Comparison of ENCODE assay signal across 1 cellular context in genomic region chr9:105503873-105504272, GRCh38.
TF ChIP-seq lines count a peak whose summit lies in the region.

No MANE protein-coding gene starts in this region.

TF ChIP-seq in HepG2, 621 proteins besides CTCF, POLR2A, EP300 and RAD21:
- peak; percentile 90 for TF ChIP-seq MAFK (conservative IDR thresholded peaks at IDR 0.05 in 1 of 2, IDR thresholded peaks at IDR 0.05 in 1 of 2; ENCODE audit: low read length in 2 of 2)
- TF ChIP-seq MAFF (IDR thresholded peaks at IDR 0.05; ENCODE audit: low read depth, low read length): peak; percentile 85
- TF ChIP-seq NFE2L2 (IDR thresholded peaks at IDR 0.05; ENCODE audit: low read length): peak; percentile 95
- no peak for TF ChIP-seq KDM5B (CRISPR knock-in tag; IDR thresholded peaks at IDR 0.05; ENCODE audit: borderline replicate concordance)
- TF ChIP-seq FOXP1 (IDR thresholded peaks at IDR 0.05): no peak
- TF ChIP-seq FOXP1 (CRISPR knock-in tag; IDR thresholded peaks at IDR 0.05): no peak
